Comparison of ENCODE assay signal across 1 cellular context in genomic region chr19:10960314-10961072, GRCh38.
A peak's percentile ranks its signal among the peaks of the same experiment; 100 is the strongest.
TF ChIP-seq lines count a peak whose summit lies in the region.

SMARCA4 (plus strand) TSS chr19:10961030; CDS start chr19:10984152, 23,122 bp downstream.

TF ChIP-seq in K562, 482 proteins besides CTCF, POLR2A, EP300 and RAD21 (continued from another document and continues in another):
- TF ChIP-seq HEY1 (CRISPR knock-in tag; IDR thresholded peaks at IDR 0.05; ENCODE audit: borderline replicate concordance) (no peak), POLR2G (IDR thresholded peaks at IDR 0.05; ENCODE audit: low read depth, low read length) (peak; percentile 93), TCF7 (IDR thresholded peaks at IDR 0.05; ENCODE audit: borderline replicate concordance) (peak; percentile 79; the same call in 1 of the 2 replicates), CEBPB (tag; IDR thresholded peaks at IDR 0.05) (peak; percentile 47; the same call in 1 of the 2 replicates), ZNF695 (CRISPR knock-in tag; IDR thresholded peaks at IDR 0.05) (peak; percentile 69; the same call in 1 of the 2 replicates), BACH1 (tag; IDR thresholded peaks at IDR 0.05) (peak; percentile 86; the same call in 1 of the 2 replicates), REST (CRISPR knock-in tag; IDR thresholded peaks at IDR 0.05; ENCODE audit: low read depth) (0 out of 2 replicates have a peak, but pooled peaks have one; percentile 20), FOXJ2 (tag; IDR thresholded peaks at IDR 0.05) (peak; percentile 76; the same call in 1 of the 2 replicates), TRIM28 (IDR thresholded peaks at IDR 0.05) (no peak), NR2C1 (IDR thresholded peaks at IDR 0.05) (no peak), NR2C1 (tag; IDR thresholded peaks at IDR 0.05) (0 out of 2 replicates have a peak, but pooled peaks have one; percentile 22), CTBP1 (IDR thresholded peaks at IDR 0.05; ENCODE audit: borderline replicate concordance) (peak; percentile 93), CTCFL (IDR thresholded peaks at IDR 0.05; ENCODE audit: borderline replicate concordance, insufficient read depth, low read depth, low read length, poor library complexity, severe bottlenecking) (no peak), TEAD2 (tag; IDR thresholded peaks at IDR 0.05) (no peak), THAP7 (CRISPR knock-in tag; IDR thresholded peaks at IDR 0.05) (peak; percentile 77; the same call in 1 of the 2 replicates), ZNF77 (CRISPR knock-in tag; IDR thresholded peaks at IDR 0.05) (no peak), THAP12 (CRISPR knock-in tag; IDR thresholded peaks at IDR 0.05) (peak; percentile 94), ELF2 (CRISPR knock-in tag; IDR thresholded peaks at IDR 0.05) (peak; percentile 41; the same call in 1 of the 2 replicates), POLR2H (tag; IDR thresholded peaks at IDR 0.05; ENCODE audit: low read depth) (peak; percentile 72), SRSF7 (optimal IDR thresholded peaks at IDR 0.05; ENCODE audit: low read depth, low read length) (no peak), CSDE1 (IDR thresholded peaks at IDR 0.05) (no peak), PHF20 (IDR thresholded peaks at IDR 0.05; ENCODE audit: partially characterized antibody) (peak; percentile 90), ZKSCAN1 (IDR thresholded peaks at IDR 0.05; ENCODE audit: low read depth, low read length) (0 out of 2 replicates have a peak, but pooled peaks have one; percentile 65), BRF2 (IDR thresholded peaks at IDR 0.05; ENCODE audit: borderline replicate concordance, insufficient read depth, insufficient read length) (no peak), SMARCE1 (IDR thresholded peaks at IDR 0.05) (peak; percentile 42; the same call in 1 of the 2 replicates), PBX2 (CRISPR knock-in tag; IDR thresholded peaks at IDR 0.05; ENCODE audit: low read depth) (no peak), PBX2 (tag; conservative IDR thresholded peaks at IDR 0.05; ENCODE audit: low read depth) (no peak), ZHX1 (conservative IDR thresholded peaks at IDR 0.05; ENCODE audit: low read length) (no peak), NR2C2 (CRISPR knock-in tag; IDR thresholded peaks at IDR 0.05) (peak; percentile 59; the same call in 1 of the 2 replicates), NR2C2 (tag; IDR thresholded peaks at IDR 0.05) (peak; percentile 80), ARID3A (IDR thresholded peaks at IDR 0.05; ENCODE audit: borderline replicate concordance, low read depth, low read length) (no peak), TAL1 (IDR thresholded peaks at IDR 0.05) (0 out of 2 replicates have a peak, but pooled peaks have one; percentile 2), CHCHD3 (CRISPR knock-in tag; IDR thresholded peaks at IDR 0.05) (peak; percentile 77; the same call in 1 of the 2 replicates), DMBX1 (CRISPR knock-in tag; IDR thresholded peaks at IDR 0.05; ENCODE audit: borderline replicate concordance) (peak; percentile 94), ZNF696 (CRISPR knock-in tag; conservative IDR thresholded peaks at IDR 0.05) (no peak), ZNF561 (CRISPR knock-in tag; conservative IDR thresholded peaks at IDR 0.05) (no peak), ATF7 (IDR thresholded peaks at IDR 0.05) (peak; percentile 85), FOXM1 (IDR thresholded peaks at IDR 0.05; ENCODE audit: low read depth) (no peak), FOXM1 (CRISPR knock-in tag; IDR thresholded peaks at IDR 0.05; ENCODE audit: low read depth) (0 out of 2 replicates have a peak, but pooled peaks have one; percentile 49), STAT6 (CRISPR knock-in tag; IDR thresholded peaks at IDR 0.05) (0 out of 2 replicates have a peak, but pooled peaks have one; percentile 57), CEBPG (CRISPR knock-in tag; IDR thresholded peaks at IDR 0.05) (peak; percentile 50; the same call in 1 of the 2 replicates), CEBPG (tag; conservative IDR thresholded peaks at IDR 0.05 in 1 of 2, IDR thresholded peaks at IDR 0.05 in 1 of 2) (peak in 1 of 2 experiments; percentile 57; a peak in 1 of 4 replicates), POLR2B (IDR thresholded peaks at IDR 0.05; ENCODE audit: low read depth, partially characterized antibody) (peak; percentile 97)
